ENCODE assay signal across 9 cellular contexts in the genomic region with DNA sequence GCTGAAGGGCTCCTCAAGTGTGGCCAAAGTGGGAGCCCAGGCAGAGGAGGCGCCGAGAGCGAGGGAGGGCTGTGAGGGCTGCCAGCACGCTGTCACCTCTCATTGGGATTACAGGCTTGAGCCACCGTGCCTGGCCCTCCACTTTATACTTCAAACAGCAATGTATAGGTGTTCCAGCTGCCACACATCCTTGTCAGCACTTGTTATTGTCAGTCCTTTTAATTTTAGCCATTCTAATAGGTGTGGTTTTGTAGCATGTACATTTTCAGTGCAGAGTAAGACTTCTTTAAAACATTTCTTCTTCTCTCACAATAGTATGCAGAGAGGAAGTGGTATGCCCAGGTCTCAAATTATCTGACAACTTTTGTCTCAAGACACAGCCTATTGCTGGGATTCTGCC. TPM values are rescaled to one million over a fixed set of nuclear protein-coding genes. Genes with fewer than 3 reads are reported as not detected.
"Had no signal": no experiment of that assay in that cellular context is flagged by ENCODE, and none has a peak within 500 bp of the region (broad histone marks: within the 10 kb centered on the region; RNA-seq: fewer than 3 reads in every experiment).

No MANE protein-coding gene starts in this region.

- FAIRE-seq: HTR-8/SVneo had no signal

- H3K27me3 Mint-ChIP-seq: IgD-negative memory B cell had no signal

- H3K4me1 ChIP-seq: HAP-1 had no signal

- H3K4me1 Mint-ChIP-seq: IgD-negative memory B cell had no signal

- H3K4me3 Mint-ChIP-seq: IgD-negative memory B cell had no signal

- H3K36me3 Mint-ChIP-seq: IgD-negative memory B cell had no signal

- DNase-seq: GM23248, GOT3, H7, KG1 had no signal

- ATAC-seq: HCT116 had no signal

- H3K4me3 ChIP-seq: GM23248, HAP-1 had no signal

- H3K27ac Mint-ChIP-seq: IgD-negative memory B cell had no signal

- H3K27ac ChIP-seq: GM23248 had no signal

- H3K36me3 ChIP-seq: HAP-1 had no signal

- H3K9me3 ChIP-seq: HAP-1 had no signal

RNA-seq across cellular contexts. Expression of a gene that starts 27.5 kb away (rescaled TPM):
- total RNA-seq: GM23248, H4, H7 had no signal
- polyA plus RNA-seq: GM23248, IgD-negative memory B cell had no signal
